Comparison of ENCODE assay signal across 18 cellular contexts in the genomic region with DNA sequence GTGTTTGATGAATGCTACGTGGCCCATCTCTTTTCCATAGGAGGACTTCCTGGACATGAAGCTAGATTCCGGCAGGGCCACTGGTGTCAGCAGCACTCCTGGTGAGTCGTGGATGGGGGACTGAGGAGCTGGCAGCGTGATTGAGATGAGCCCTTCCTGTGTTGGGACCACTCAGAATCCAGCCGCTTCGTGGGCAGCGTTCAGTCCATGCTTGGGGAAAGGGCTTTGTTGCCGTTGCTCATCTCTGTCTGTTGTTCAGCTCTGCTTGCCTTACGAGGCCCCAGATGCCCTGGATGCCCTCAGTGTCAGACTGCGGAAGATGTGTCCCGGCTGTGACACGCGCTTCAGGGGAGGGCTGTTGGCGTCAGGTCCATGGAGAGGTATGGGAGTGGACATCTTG.
"Had no signal": no experiment of that assay in that cellular context is flagged by ENCODE, and none has a peak within 500 bp of the region (broad histone marks: within the 10 kb centered on the region; RNA-seq: fewer than 3 reads in every experiment).

No MANE protein-coding gene starts in this region.

- DNase-seq: effector memory CD4-positive, alpha-beta T cell; islet precursor cell; left ventricle myocardium superior; mesenchymal stem cell; midbrain; psoas muscle; retina; small intestine; stimulated activated CD4-positive, alpha-beta T cell treated with anti-CD3 and anti-CD28 coated beads, Interleukin-4, amount 100 ng/mL, for 1 hour; stimulated activated naive B cell treated with anti-CD40 and anti-IgM and Interleukin-4, amounts not matched to agents 10 μg/mL and 1 μg/mL and 100 μg/mL, for 72 hours; stimulated activated naive CD8-positive, alpha-beta T cell treated with anti-CD3 and anti-CD28 coated beads, Interleukin-15, amount 100 ng/mL, for 72 hours; testis; transverse colon had no signal

- H3K27ac Mint-ChIP-seq: natural killer cell treated with Interleukin-12 subunit alpha and Interleukin-12 subunit beta and Interleukin-15 and Interleukin-18, amount 100 ng/mL, for 72 hours; stimulated activated naive B cell treated with anti-CD40 and anti-IgM and Interleukin-4, amounts not matched to agents 10 μg/mL and 1 μg/mL and 100 μg/mL, for 72 hours; stimulated activated naive CD8-positive, alpha-beta T cell treated with anti-CD3 and anti-CD28 coated beads, Interleukin-15, amount 100 ng/mL, for 72 hours had no signal

- H2AFZ ChIP-seq: parathyroid adenoma had no signal

- H3K4me1 Mint-ChIP-seq: central memory CD8-positive, alpha-beta T cell; stimulated activated naive B cell treated with anti-CD40 and anti-IgM and Interleukin-4, amounts not matched to agents 10 μg/mL and 1 μg/mL and 100 μg/mL, for 72 hours; stimulated activated naive CD8-positive, alpha-beta T cell treated with anti-CD3 and anti-CD28 coated beads, Interleukin-15, amount 100 ng/mL, for 72 hours had no signal

- H3K4me3 ChIP-seq: lung, psoas muscle, testis, transverse colon had no signal

- H3K9ac ChIP-seq: parathyroid adenoma had no signal

- H3K4me1 ChIP-seq: parathyroid adenoma, psoas muscle, testis, transverse colon had no signal

- H3K36me3 Mint-ChIP-seq: natural killer cell treated with Interleukin-12 subunit alpha and Interleukin-12 subunit beta and Interleukin-15 and Interleukin-18, amount 100 ng/mL, for 72 hours; stimulated activated naive B cell treated with anti-CD40 and anti-IgM and Interleukin-4, amounts not matched to agents 10 μg/mL and 1 μg/mL and 100 μg/mL, for 72 hours had no signal

- H3K27me3 Mint-ChIP-seq: stimulated activated naive B cell treated with anti-CD40 and anti-IgM and Interleukin-4, amounts not matched to agents 10 μg/mL and 1 μg/mL and 100 μg/mL, for 72 hours; stimulated activated naive CD8-positive, alpha-beta T cell treated with anti-CD3 and anti-CD28 coated beads, Interleukin-15, amount 100 ng/mL, for 72 hours had no signal

- ATAC-seq: esophagus mucosa; left ventricle myocardium superior; natural killer cell treated with Interleukin-12 subunit alpha and Interleukin-12 subunit beta and Interleukin-15 and Interleukin-18, amount 100 ng/mL, for 72 hours; psoas muscle; stimulated activated naive B cell treated with anti-CD40 and anti-IgM and Interleukin-4, amounts not matched to agents 10 μg/mL and 1 μg/mL and 100 μg/mL, for 72 hours; stimulated activated naive CD8-positive, alpha-beta T cell treated with anti-CD3 and anti-CD28 coated beads, Interleukin-15, amount 100 ng/mL, for 72 hours had no signal

- H3K4me3 Mint-ChIP-seq: central memory CD8-positive, alpha-beta T cell; natural killer cell treated with Interleukin-12 subunit alpha and Interleukin-12 subunit beta and Interleukin-15 and Interleukin-18, amount 100 ng/mL, for 72 hours; stimulated activated naive B cell treated with anti-CD40 and anti-IgM and Interleukin-4, amounts not matched to agents 10 μg/mL and 1 μg/mL and 100 μg/mL, for 72 hours; stimulated activated naive CD8-positive, alpha-beta T cell treated with anti-CD3 and anti-CD28 coated beads, Interleukin-15, amount 100 ng/mL, for 72 hours had no signal

- H3K9me3 Mint-ChIP-seq: central memory CD8-positive, alpha-beta T cell; natural killer cell treated with Interleukin-12 subunit alpha and Interleukin-12 subunit beta and Interleukin-15 and Interleukin-18, amount 100 ng/mL, for 72 hours; stimulated activated naive B cell treated with anti-CD40 and anti-IgM and Interleukin-4, amounts not matched to agents 10 μg/mL and 1 μg/mL and 100 μg/mL, for 72 hours; stimulated activated naive CD8-positive, alpha-beta T cell treated with anti-CD3 and anti-CD28 coated beads, Interleukin-15, amount 100 ng/mL, for 72 hours had no signal

- H3K27me3 ChIP-seq: testis, transverse colon had no signal

- H3K9me3 ChIP-seq: psoas muscle, testis, transverse colon had no signal

- H3K36me3 ChIP-seq: transverse colon had no signal

- H3K27ac ChIP-seq: parathyroid adenoma, psoas muscle, testis, transverse colon had no signal
